ENCODE assay signal across 21 cellular contexts in genomic region chr1:46677339-46677738, GRCh38. TPM values are rescaled to one million over a fixed set of nuclear protein-coding genes. Genes with fewer than 3 reads are reported as not detected.
DNase-seq lines count a peak whose midpoint lies in the region; ATAC-seq and TF ChIP-seq lines count a peak whose summit lies in the region.
"Had no signal": no experiment of that assay in that cellular context is flagged by ENCODE, and none has a peak within 500 bp of the region (broad histone marks: within the 10 kb centered on the region; RNA-seq: fewer than 3 reads in every experiment).

No MANE protein-coding gene starts in this region.

- H3K27ac Mint-ChIP-seq in T-helper 2 cell treated with Interferon-gamma antibody and Interleukin-4, amounts not matched to agents 5 μg/mL and 100 μg/mL, for 36 hours: peak overlapping the region; percentile 23
- H3K27ac Mint-ChIP-seq in H9 (peak overlapping the region; percentile 24 to 87 (median 68); a peak in 5 of 7 replicates), memory B cell (peak overlapping the region; percentile 47)
- H3K27ac Mint-ChIP-seq in activated naive CD4-positive, alpha-beta T cell treated with anti-CD3 and anti-CD28 coated beads, Interleukin-2, amount 50 U/mL, for 72 hours: peak overlapping the region; percentile 70 to 94
- H3K27ac Mint-ChIP-seq: type B pancreatic cell had no signal

- no peak for ATAC-seq in activated naive CD4-positive, alpha-beta T cell treated with anti-CD3 and anti-CD28 coated beads, Interleukin-2, amount 50 U/mL, for 72 hours
- ATAC-seq in memory B cell (ENCODE audit: low read depth) (no peak), GM19395 (IDR thresholded peaks at IDR 0.05; ENCODE audit: unreplicated experiment) (no peak)
- ATAC-seq: body of pancreas, heart left ventricle had no signal

- H3K4me3 Mint-ChIP-seq in T-helper 2 cell treated with Interferon-gamma antibody and Interleukin-4, amounts not matched to agents 5 μg/mL and 100 μg/mL, for 36 hours: no peak overlapping the region
- peak overlapping the region in 1 of 2 experiments; percentile 16; a peak in 1 of 5 replicates for H3K4me3 Mint-ChIP-seq in H9
- no peak overlapping the region for H3K4me3 Mint-ChIP-seq in memory B cell
- H3K4me3 Mint-ChIP-seq: type B pancreatic cell had no signal

- no peaks in the 10 kb centered on the region for H3K79me1 ChIP-seq in H9 (ENCODE audit: insufficient read depth, low read depth, low read length, poor library complexity, severe bottlenecking)

- no peak overlapping the region for H3K23ac ChIP-seq in H9 (ENCODE audit: insufficient read length, low read depth, low read length)

- no peak overlapping the region for H2BK5ac ChIP-seq in H9 (ENCODE audit: insufficient read length, low read length)

- H3K27me3 Mint-ChIP-seq in T-helper 2 cell treated with Interferon-gamma antibody and Interleukin-4, amounts not matched to agents 5 μg/mL and 100 μg/mL, for 36 hours (ENCODE audit: low read depth): no peaks in the 10 kb centered on the region
- H3K27me3 Mint-ChIP-seq in H9 (ENCODE audit: low read depth) (no peaks in the 10 kb centered on the region), memory B cell (no peaks in the 10 kb centered on the region)
- H3K27me3 Mint-ChIP-seq: type B pancreatic cell had no signal

- no peaks in the 10 kb centered on the region for H3K23me2 ChIP-seq in H9 (ENCODE audit: insufficient read length, low read depth, low read length, poor library complexity, severe bottlenecking)

- no peak overlapping the region for H3K27ac ChIP-seq in H9 (ENCODE audit: insufficient read length, low read depth, low read length)
- H3K27ac ChIP-seq: body of pancreas, GM23248, heart left ventricle, parathyroid adenoma, WERI-Rb-1 had no signal

- H4K91ac ChIP-seq in H9 (ENCODE audit: insufficient read length, low read depth, low read length): no peak overlapping the region

- no peaks in the 10 kb centered on the region for H3K9me3 ChIP-seq in H9 (ENCODE audit: control insufficient read depth, low read depth, low read length)
- H3K9me3 ChIP-seq: body of pancreas, heart left ventricle had no signal

- peaks cover 34% of the 10 kb centered on the region for H3K4me1 Mint-ChIP-seq in T-helper 2 cell treated with Interferon-gamma antibody and Interleukin-4, amounts not matched to agents 5 μg/mL and 100 μg/mL, for 36 hours (ENCODE audit: low read depth)
- H3K4me1 Mint-ChIP-seq in H9 (peaks cover 38 to 43% of the 10 kb centered on the region in 2 experiments), memory B cell (no peaks in the 10 kb centered on the region)

- H3K14ac ChIP-seq in H9 (ENCODE audit: insufficient read depth, low read length): no peak overlapping the region

- H3K56ac ChIP-seq in H9 (ENCODE audit: insufficient read length, low read depth, low read length): no peak overlapping the region

- WGBS in H9 (ENCODE audit: extremely low coverage, insufficient read length, low lambda C conversion rate): no CpG with 5 or more reads among the region's 1 CpG

- DNase-seq in T-helper 2 cell treated with Interferon-gamma antibody and Interleukin-4, amounts not matched to agents 5 μg/mL and 100 μg/mL, for 36 hours (ENCODE audit: low spot score): no peak
- DNase-seq in T-helper 2 cell (no peak), H9 (no peak), memory B cell (ENCODE audit: low spot score in 2 of 2) (no peak), pons (ENCODE audit: low spot score) (no peak), kidney tubule cell (ENCODE audit: low spot score) (no peak)
- DNase-seq in activated naive CD4-positive, alpha-beta T cell treated with anti-CD3 and anti-CD28 coated beads, Interleukin-2, amount 50 U/mL, for 72 hours (ENCODE audit: low spot score in 2 of 2): no peak
- DNase-seq: 8988T; body of pancreas; GM23248; heart left ventricle; NCI-H1417; NCI-H69; Right ventricle myocardium superior; stimulated activated CD4-positive, alpha-beta T cell treated with anti-CD3 and anti-CD28 coated beads, Interleukin-2, amount 100 ng/mL, for 24 hours; WERI-Rb-1 had no signal

- no peak overlapping the region for H3K18ac ChIP-seq in H9 (ENCODE audit: insufficient read length, low read depth, low read length)

- H3K4me1 ChIP-seq in H9 (ENCODE audit: insufficient read depth, low read length): peaks cover 4% of the 10 kb centered on the region; the same call in 1 of the 2 replicates
- H3K4me1 ChIP-seq: body of pancreas, parathyroid adenoma had no signal

- H3K4ac ChIP-seq in H9 (ENCODE audit: low read depth, low read length): no peak overlapping the region

- H2BK15ac ChIP-seq in H9 (ENCODE audit: low read depth, low read length): no peak overlapping the region

- no peak for TF ChIP-seq CTCF in H9 (conservative IDR thresholded peaks at IDR 0.05)

- no peak overlapping the region for H4K5ac ChIP-seq in H9 (ENCODE audit: insufficient read length, low read depth, low read length)

- H2AK5ac ChIP-seq in H9 (ENCODE audit: insufficient read length, low read length): no peak overlapping the region

- H2BK20ac ChIP-seq in H9 (ENCODE audit: low read depth, low read length, poor library complexity, severe bottlenecking): no peak overlapping the region

- no peaks in the 10 kb centered on the region for H3K79me2 ChIP-seq in H9 (ENCODE audit: insufficient read depth, low read length)
- H3K79me2 ChIP-seq: parathyroid adenoma had no signal

- no peak overlapping the region for H4K8ac ChIP-seq in H9 (replicated peaks; ENCODE audit: insufficient read length, low read depth, low read length)

- H2AFZ ChIP-seq in H9 (ENCODE audit: low read length): no peak overlapping the region
- H2AFZ ChIP-seq: GM23248, parathyroid adenoma had no signal

- no peak overlapping the region for H3K9ac ChIP-seq in H9 (ENCODE audit: extremely low read depth, insufficient read length, low read length)
- H3K9ac ChIP-seq: GM23248, parathyroid adenoma had no signal

- H3K4me2 ChIP-seq in H9 (ENCODE audit: insufficient read depth, insufficient read length, low read length): no peak overlapping the region

- H3T11ph ChIP-seq in H9 (ENCODE audit: low read length): no peak overlapping the region

- no peak overlapping the region for H2BK120ac ChIP-seq in H9 (ENCODE audit: low read depth, low read length, poor library complexity, severe bottlenecking)

- H3K36me3 Mint-ChIP-seq in T-helper 2 cell treated with Interferon-gamma antibody and Interleukin-4, amounts not matched to agents 5 μg/mL and 100 μg/mL, for 36 hours (ENCODE audit: low read depth): peaks cover 62% of the 10 kb centered on the region
- H3K36me3 Mint-ChIP-seq in H9 (ENCODE audit: insufficient read depth in 1 of 3, low read depth in 3 of 3) (peaks cover 11 to 61% (median 45%) of the 10 kb centered on the region in 3 experiments; a peak in 6 of 7 replicates), memory B cell (peaks cover 29% of the 10 kb centered on the region)
- H3K36me3 Mint-ChIP-seq in activated naive CD4-positive, alpha-beta T cell treated with anti-CD3 and anti-CD28 coated beads, Interleukin-2, amount 50 U/mL, for 72 hours: peaks cover 4 to 37% of the 10 kb centered on the region in 2 donors

- no peaks in the 10 kb centered on the region for H3K9me3 Mint-ChIP-seq in T-helper 2 cell treated with Interferon-gamma antibody and Interleukin-4, amounts not matched to agents 5 μg/mL and 100 μg/mL, for 36 hours
- no peaks in the 10 kb centered on the region for H3K9me3 Mint-ChIP-seq in H9
- no peaks in the 10 kb centered on the region for H3K9me3 Mint-ChIP-seq in activated naive CD4-positive, alpha-beta T cell treated with anti-CD3 and anti-CD28 coated beads, Interleukin-2, amount 50 U/mL, for 72 hours
- no peaks in the 10 kb centered on the region for H3K9me3 Mint-ChIP-seq in memory B cell
- H3K9me3 Mint-ChIP-seq: type B pancreatic cell had no signal

- no peaks in the 10 kb centered on the region for H4K20me1 ChIP-seq in H9 (ENCODE audit: control insufficient read depth, insufficient read depth, insufficient read length)

- no peaks in the 10 kb centered on the region for H3K27me3 ChIP-seq in H9 (ENCODE audit: insufficient read depth, low read length)
- H3K27me3 ChIP-seq: body of pancreas, heart left ventricle had no signal

- H2BK12ac ChIP-seq in H9 (ENCODE audit: insufficient read length, low read depth, low read length): no peak overlapping the region

RNA-seq across cellular contexts. Expression of gene TEX38, which starts 5.7 kb away (rescaled TPM):
- not detected in 2 replicates for total RNA-seq in H9 (2021)
- total RNA-seq in activated naive CD4-positive, alpha-beta T cell treated with anti-CD3 and anti-CD28 coated beads, Interleukin-2, amount 50 U/mL, for 72 hours: under 1 TPM in 1 of 2 donors, not detected in 1; 0.55 TPM
- total RNA-seq: body of pancreas, GM23248, myocyte, Right ventricle myocardium superior, skeletal muscle tissue had no signal

RNA-seq across cellular contexts. Expression of gene ATPAF1, which starts 9.2 kb away (rescaled TPM):
- 57.3 and 59.6 TPM in 2 replicates for total RNA-seq in H9 (2021)
- total RNA-seq in activated naive CD4-positive, alpha-beta T cell treated with anti-CD3 and anti-CD28 coated beads, Interleukin-2, amount 50 U/mL, for 72 hours: 10 to 100 TPM; 36.2 to 50.2 TPM

RNA-seq across cellular contexts. Expression of gene EFCAB14, which starts 41.6 kb away (rescaled TPM):
- 41.6 and 42.2 TPM in 2 replicates for total RNA-seq in H9 (2021)
- total RNA-seq in activated naive CD4-positive, alpha-beta T cell treated with anti-CD3 and anti-CD28 coated beads, Interleukin-2, amount 50 U/mL, for 72 hours: 10 to 100 TPM; 41.4 to 45.1 TPM

Comparison
In these comparisons a context has a peak if more than half of its experiments do, and no peak if none do; other contexts are left out.
1. H3K27ac Mint-ChIP-seq: peak in every context shown above with its lines; median percentile 82 in activated naive CD4-positive, alpha-beta T cell treated with anti-CD3 and anti-CD28 coated beads, Interleukin-2, amount 50 U/mL, for 72 hours; 68 in H9; 47 in memory B cell; 23 in T-helper 2 cell treated with Interferon-gamma antibody and Interleukin-4, amounts not matched to agents 5 μg/mL and 100 μg/mL, for 36 hours.